In genomic region chr19:10688545-10689280, GRCh38 we compare ENCODE assay signal across 1 cellular context.
TF ChIP-seq lines count a peak whose summit lies in the region.

No MANE protein-coding gene starts in this region.

TF ChIP-seq in WTC11, 78 proteins besides CTCF, POLR2A, EP300 and RAD21 (continued from another document):
- TF ChIP-seq CBFB (CRISPR knock-in tag; IDR thresholded peaks at IDR 0.05; ENCODE audit: low read depth) (no peak), FOXJ3 (CRISPR knock-in tag; IDR thresholded peaks at IDR 0.05; ENCODE audit: borderline replicate concordance) (no peak), NR1H2 (CRISPR knock-in tag; IDR thresholded peaks at IDR 0.05) (no peak)
TF ChIP-seq in WTC11: peak in this region for 0.
